Comparison of ENCODE assay signal across 10 cellular contexts in the genomic region with DNA sequence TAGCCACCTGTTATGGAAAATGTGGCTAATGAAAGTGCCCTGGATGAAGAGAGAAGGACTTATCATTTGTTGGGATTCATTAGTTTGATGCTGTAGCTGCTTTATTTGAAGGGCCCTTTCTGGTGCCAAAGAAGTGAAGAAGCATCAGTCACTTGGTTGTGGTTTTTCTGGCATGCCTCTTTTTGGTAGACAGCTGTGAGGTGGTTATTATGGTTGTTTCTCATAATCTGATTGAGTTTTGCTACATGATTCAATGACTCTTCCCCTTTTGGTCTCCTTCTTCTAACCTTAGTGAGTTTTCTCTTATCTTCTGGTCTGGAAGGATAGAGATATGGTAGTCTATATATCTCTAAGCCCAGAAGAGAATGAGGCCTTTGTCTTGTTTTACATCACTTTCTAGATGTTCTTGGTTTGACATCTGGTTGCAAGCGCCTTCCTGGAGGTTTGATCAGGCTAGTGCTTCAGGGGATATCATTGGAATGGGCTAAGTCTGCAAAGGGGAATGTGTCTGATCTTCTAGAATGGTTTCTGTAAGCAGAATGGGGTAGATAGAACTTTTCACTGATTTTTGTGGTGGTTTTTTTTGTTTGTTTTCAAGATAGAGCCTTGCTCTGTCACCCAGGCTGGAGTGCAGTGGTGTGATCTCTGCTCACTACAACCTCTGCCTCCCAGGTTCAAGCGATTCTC. TPM values are rescaled to one million over a fixed set of nuclear protein-coding genes. Genes with fewer than 3 reads are reported as not detected.
A peak's percentile ranks its signal among the peaks of the same experiment; 100 is the strongest.
DNase-seq lines count a peak whose midpoint lies in the region; ATAC-seq and TF ChIP-seq lines count a peak whose summit lies in the region.
"Had no signal": no experiment of that assay in that cellular context is flagged by ENCODE, and none has a peak within 500 bp of the region (broad histone marks: within the 10 kb centered on the region; RNA-seq: fewer than 3 reads in every experiment).

No MANE protein-coding gene starts in this region.

- in situ Hi-C loops in KBM-7 (cut with MboI; ENCODE audit: low pct_unique_long_range_greater_than_20kb, low sequenced_read_pairs), result no loop called here

- no peaks in the 10 kb centered on the region for H3K36me3 ChIP-seq in Caco-2 (ENCODE audit: control insufficient read depth, insufficient read depth, low read length)
- no peaks in the 10 kb centered on the region for H3K36me3 ChIP-seq in aorta (ENCODE audit: control insufficient read depth in 1 of 2, insufficient read depth in 2 of 2, low read length in 1 of 2)

- H3K4me1 Mint-ChIP-seq in Caco-2 (ENCODE audit: low read depth, unreplicated experiment), result peaks cover 28% of the 10 kb centered on the region
- peaks cover 80% of the 10 kb centered on the region for H3K4me1 Mint-ChIP-seq in activated CD4-positive, alpha-beta memory T cell treated with anti-CD3 and anti-CD28 coated beads, Interleukin-2, amount 10 ng/mL, durations not matched to agents 7 days and 5 days
- H3K4me1 Mint-ChIP-seq in natural killer cell treated with Interleukin-12 subunit alpha and Interleukin-12 subunit beta and Interleukin-15 and Interleukin-18, amount 100 ng/mL, for 72 hours (ENCODE audit: low read depth in 2 of 2), result peaks cover 74 to 75% of the 10 kb centered on the region in 2 donors

- H3K27ac ChIP-seq in aorta (ENCODE audit: low read depth in 1 of 2, low read length in 2 of 2), result no peak overlapping the region

- H3K9me3 ChIP-seq in Caco-2 (no peaks in the 10 kb centered on the region), aorta (ENCODE audit: control insufficient read depth, low read length) (no peaks in the 10 kb centered on the region)

- H3K4me3 ChIP-seq in Caco-2 (ENCODE audit: low read depth, low read length) (no peak overlapping the region), aorta (ENCODE audit: low read length in 2 of 2) (no peak overlapping the region)

- CTCF ChIA-PET in Caco-2 (lab: Charles Lee), result no interaction called here
- CTCF ChIA-PET in activated CD4-positive, alpha-beta memory T cell treated with anti-CD3 and anti-CD28 coated beads, Interleukin-2, amount 10 ng/mL, durations not matched to agents 7 days and 5 days (lab: Charles Lee), result interaction anchor here (1.6 to 1.9 kb wide), 2 partner anchors 11 to 166 kb away, joined by 3 to 6 read pairs; no protein-coding TSS in a partner anchor

- POLR2A ChIA-PET in Caco-2 (lab: Charles Lee), result no interaction called here
- POLR2A ChIA-PET in activated CD4-positive, alpha-beta memory T cell treated with anti-CD3 and anti-CD28 coated beads, Interleukin-2, amount 10 ng/mL, durations not matched to agents 7 days and 5 days (lab: Charles Lee), result interaction anchor here (1.4 to 4.8 kb wide), 4 partner anchors 20 to 25 kb away, joined by 3 to 32 read pairs (median 12); no protein-coding TSS in a partner anchor

- peak; percentile 17 to 74 for ATAC-seq in natural killer cell treated with Interleukin-12 subunit alpha and Interleukin-12 subunit beta and Interleukin-15 and Interleukin-18, amount 100 ng/mL, for 72 hours
- ATAC-seq in aorta (ENCODE audit: low FRiP score), result no peak

- H3K27me3 ChIP-seq in Caco-2 (replicated peaks; ENCODE audit: control insufficient read depth, insufficient read depth, low read length) (no peaks in the 10 kb centered on the region), aorta (ENCODE audit: control insufficient read depth in 1 of 2, insufficient read depth in 2 of 2, low read length in 1 of 2) (no peaks in the 10 kb centered on the region)

- H3K27ac Mint-ChIP-seq in Caco-2 (ENCODE audit: unreplicated experiment), result peak overlapping the region; percentile 26
- H3K27ac Mint-ChIP-seq in activated CD4-positive, alpha-beta memory T cell treated with anti-CD3 and anti-CD28 coated beads, Interleukin-2, amount 10 ng/mL, durations not matched to agents 7 days and 5 days, result peak overlapping the region; percentile 24
- H3K27ac Mint-ChIP-seq in natural killer cell treated with Interleukin-12 subunit alpha and Interleukin-12 subunit beta and Interleukin-15 and Interleukin-18, amount 100 ng/mL, for 72 hours, result peak overlapping the region; percentile 73 to 86

- intact Hi-C loops in Caco-2 (cut with micrococcal nuclease; ENCODE audit: unreplicated experiment), result no loop called here
- intact Hi-C loops in aorta (cut with DNase I), result loop anchor here in 1 of 2 donors (2.0 kb wide), 1 partner anchor 23 kb away; no protein-coding TSS in a partner anchor

- H3K9me3 Mint-ChIP-seq in Caco-2 (ENCODE audit: unreplicated experiment), result no peaks in the 10 kb centered on the region
- H3K9me3 Mint-ChIP-seq in activated CD4-positive, alpha-beta memory T cell treated with anti-CD3 and anti-CD28 coated beads, Interleukin-2, amount 10 ng/mL, durations not matched to agents 7 days and 5 days, result no peaks in the 10 kb centered on the region
- H3K9me3 Mint-ChIP-seq in natural killer cell treated with Interleukin-12 subunit alpha and Interleukin-12 subunit beta and Interleukin-15 and Interleukin-18, amount 100 ng/mL, for 72 hours, result no peaks in the 10 kb centered on the region

- H3K4me3 Mint-ChIP-seq in Caco-2 (ENCODE audit: unreplicated experiment), result no peak overlapping the region
- no peak overlapping the region for H3K4me3 Mint-ChIP-seq in activated CD4-positive, alpha-beta memory T cell treated with anti-CD3 and anti-CD28 coated beads, Interleukin-2, amount 10 ng/mL, durations not matched to agents 7 days and 5 days
- H3K4me3 Mint-ChIP-seq in natural killer cell treated with Interleukin-12 subunit alpha and Interleukin-12 subunit beta and Interleukin-15 and Interleukin-18, amount 100 ng/mL, for 72 hours, result peak overlapping the region; percentile 79

- WGBS in aorta, 2 donors, result 71 to 80% methylated on average over 2 of the region's 2 CpGs

- DNase-seq in Caco-2, result no peak
- DNase-seq in KBM-7, result peak; percentile 53
- DNase-seq in activated CD4-positive, alpha-beta memory T cell treated with anti-CD3 and anti-CD28 coated beads, Interleukin-2, amount 10 ng/mL, durations not matched to agents 7 days and 5 days, result no peak
- no peak for DNase-seq in natural killer cell treated with Interleukin-12 subunit alpha and Interleukin-12 subunit beta and Interleukin-15 and Interleukin-18, amount 100 ng/mL, for 72 hours (ENCODE audit: low spot score)
- no peak for DNase-seq in SHP77 (lab: John Stamatoyannopoulos, UW)
- no peak for DNase-seq in aorta
- DNase-seq in hepatic stellate cell (ENCODE audit: low spot score), result no peak
- DNase-seq: caudate nucleus, mammary epithelial cell, NCI-H526 had no signal

- peaks cover 55% of the 10 kb centered on the region for H3K4me1 ChIP-seq in Caco-2
- H3K4me1 ChIP-seq in aorta (ENCODE audit: control insufficient read depth in 1 of 2, insufficient read depth in 2 of 2, low read length in 2 of 2), result peaks cover 5 to 29% of the 10 kb centered on the region in 2 donors

- H3K27me3 Mint-ChIP-seq in Caco-2 (ENCODE audit: insufficient read depth, unreplicated experiment), result no peaks in the 10 kb centered on the region
- no peaks in the 10 kb centered on the region for H3K27me3 Mint-ChIP-seq in activated CD4-positive, alpha-beta memory T cell treated with anti-CD3 and anti-CD28 coated beads, Interleukin-2, amount 10 ng/mL, durations not matched to agents 7 days and 5 days
- H3K27me3 Mint-ChIP-seq in natural killer cell treated with Interleukin-12 subunit alpha and Interleukin-12 subunit beta and Interleukin-15 and Interleukin-18, amount 100 ng/mL, for 72 hours, result no peaks in the 10 kb centered on the region

- no TSS peak for BruUV-seq in Caco-2 (replicated peaks; lab: Mats Ljungman, UMichigan)

- H3K36me3 Mint-ChIP-seq in Caco-2 (ENCODE audit: insufficient read depth, unreplicated experiment), result peaks cover 38% of the 10 kb centered on the region
- H3K36me3 Mint-ChIP-seq in activated CD4-positive, alpha-beta memory T cell treated with anti-CD3 and anti-CD28 coated beads, Interleukin-2, amount 10 ng/mL, durations not matched to agents 7 days and 5 days (ENCODE audit: low read depth), result peaks cover 50% of the 10 kb centered on the region
- H3K36me3 Mint-ChIP-seq in natural killer cell treated with Interleukin-12 subunit alpha and Interleukin-12 subunit beta and Interleukin-15 and Interleukin-18, amount 100 ng/mL, for 72 hours, result peaks cover 5% of the 10 kb centered on the region

- TF ChIP-seq CTCF in Caco-2 (IDR thresholded peaks at IDR 0.05; ENCODE audit: insufficient read depth in 1 of 2, low read depth in 1 of 2, low read length in 1 of 2, severe bottlenecking in 1 of 2, unreplicated experiment in 1 of 2), result no peak

RNA-seq across cellular contexts. Expression of a gene that starts 26.0 kb away (rescaled TPM):
- 66.5 and 73.3 TPM in 2 replicates for total RNA-seq in Caco-2 (2022)
- total RNA-seq in activated CD4-positive, alpha-beta memory T cell treated with anti-CD3 and anti-CD28 coated beads, Interleukin-2, amount 10 ng/mL, durations not matched to agents 7 days and 5 days, result 10 to 100 TPM; 88.9 to 90.0 TPM
- 100 to 1,000 TPM; 132 to 196 TPM for total RNA-seq in natural killer cell treated with Interleukin-12 subunit alpha and Interleukin-12 subunit beta and Interleukin-15 and Interleukin-18, amount 100 ng/mL, for 72 hours
- total RNA-seq in aorta, result 10 to 100 TPM; 55.9 to 72.3 TPM
- 10 to 100 TPM in 1 of 2 donors, 1 to 10 TPM in 1; 6.5 to 13.7 TPM for polyA plus RNA-seq in aorta

Comparison
In these comparisons a context has a peak if more than half of its experiments do, and no peak if none do; other contexts are left out.
1. H3K27ac Mint-ChIP-seq: peak in every context shown above with its lines; median percentile 80 in natural killer cell treated with Interleukin-12 subunit alpha and Interleukin-12 subunit beta and Interleukin-15 and Interleukin-18, amount 100 ng/mL, for 72 hours; 26 in Caco-2; 24 in activated CD4-positive, alpha-beta memory T cell treated with anti-CD3 and anti-CD28 coated beads, Interleukin-2, amount 10 ng/mL, durations not matched to agents 7 days and 5 days.